8 cellular contexts compared by ENCODE assay signal in genomic region chr5:172443441-172444109, GRCh38. TPM values are rescaled to one million over a fixed set of nuclear protein-coding genes. Genes with fewer than 3 reads are reported as not detected.
A peak's percentile ranks its signal among the peaks of the same experiment; 100 is the strongest.
DNase-seq lines count a peak whose midpoint lies in the region; ATAC-seq and TF ChIP-seq lines count a peak whose summit lies in the region.

No MANE protein-coding gene starts in this region.

- no peaks in the 10 kb centered on the region for H3F3A ChIP-seq in Loucy (ENCODE audit: low read depth)

- WGBS in sigmoid colon, 2 donors = 31 to 53% methylated on average over 10 of the region's 10 CpGs

- no peak for TF ChIP-seq POLR2A in sigmoid colon (IDR thresholded peaks at IDR 0.05)

- H3K36me3 ChIP-seq in Loucy (ENCODE audit: insufficient read depth, low read length) = no peaks in the 10 kb centered on the region
- H3K36me3 ChIP-seq in sigmoid colon = no peaks in the 10 kb centered on the region

- H3K27me3 ChIP-seq in Loucy (ENCODE audit: insufficient read depth, low read length, poor library complexity, severe bottlenecking) (no peaks in the 10 kb centered on the region), foreskin keratinocyte (no peaks in the 10 kb centered on the region), sigmoid colon (no peaks in the 10 kb centered on the region)

- H3K4me3 ChIP-seq in AG09309 (ENCODE audit: control insufficient read depth, low read depth, low read length) (no peak overlapping the region), Loucy (ENCODE audit: low read length, poor library complexity, severe bottlenecking) (no peak overlapping the region), sigmoid colon (no peak overlapping the region)

- TF ChIP-seq CTCF in AG09309 (IDR thresholded peaks at IDR 0.05; ENCODE audit: control insufficient read depth, insufficient read depth, low read depth, low read length, missing control alignments) = no peak
- TF ChIP-seq CTCF in Loucy (conservative IDR thresholded peaks at IDR 0.05; ENCODE audit: low read length) = no peak
- no peak for TF ChIP-seq CTCF in foreskin keratinocyte (conservative IDR thresholded peaks at IDR 0.05)
- TF ChIP-seq CTCF in sigmoid colon (IDR thresholded peaks at IDR 0.05) = no peak

- H3K79me2 ChIP-seq in Loucy (ENCODE audit: insufficient read depth, low read length) = no peaks in the 10 kb centered on the region

- no peak overlapping the region for H2AFZ ChIP-seq in Loucy (ENCODE audit: low read length)

- H3K4me1 ChIP-seq in Loucy (ENCODE audit: insufficient read depth, low read length, poor library complexity, severe bottlenecking) (peaks cover 19% of the 10 kb centered on the region), foreskin keratinocyte (peaks cover 13% of the 10 kb centered on the region), sigmoid colon (peaks cover 0 to 69% (median 64%) of the 10 kb centered on the region in 4 donors)

- no peaks in the 10 kb centered on the region for H3K9me2 ChIP-seq in Loucy (replicated peaks; ENCODE audit: low read depth, low read length)

- intact Hi-C loops in sigmoid colon (cut with DNase I) = no loop called here

- no peaks in the 10 kb centered on the region for H4K20me1 ChIP-seq in Loucy (ENCODE audit: insufficient read depth, low read length, poor library complexity, severe bottlenecking)

- peak in 3 of 4 donors; percentile 41 to 94 (median 80) for TF ChIP-seq EP300 in sigmoid colon (IDR thresholded peaks at IDR 0.05)

- ATAC-seq in foreskin keratinocyte (peak; percentile 79), HG02884 (IDR thresholded peaks at IDR 0.05; ENCODE audit: unreplicated experiment) (no peak)

- H3K9me3 ChIP-seq in Loucy (ENCODE audit: insufficient read depth, low read depth, low read length) (no peaks in the 10 kb centered on the region), sigmoid colon (no peaks in the 10 kb centered on the region)

- H3K4me2 ChIP-seq in Loucy (ENCODE audit: low read depth, low read length, poor library complexity, severe bottlenecking) = peak overlapping the region; percentile 44

- H3K9ac ChIP-seq in Loucy (ENCODE audit: low read depth, low read length, poor library complexity, severe bottlenecking) = no peak overlapping the region

- H3K27ac ChIP-seq in foreskin keratinocyte (no peak overlapping the region), sigmoid colon (peak overlapping the region; percentile 73 to 95 (median 81))

- DNase-seq in AG09309 (ENCODE audit: low read depth) (peak; percentile 92), activated T-cell treated with anti-CD3 and anti-CD28 coated beads for 48 hours (ENCODE audit: low read depth) (peak; percentile 65), foreskin keratinocyte (peak; percentile 49 to 71), sigmoid colon (peak; percentile 97), SIG-M5 (lab: John Stamatoyannopoulos, UW) (no peak)
- no peak for DNase-seq in effector CD8-positive, alpha-beta T cell (lab: John Stamatoyannopoulos, UW)

RNA-seq across cellular contexts. Expression of gene SH3PXD2B, which starts 10.8 kb away (rescaled TPM):
- total RNA-seq in foreskin keratinocyte (20.9 and 29.2 TPM in 2 replicates), sigmoid colon (10 to 100 TPM; 19.3 to 45.7 (median 20.9) TPM)
- polyA plus RNA-seq in foreskin keratinocyte (16.2 and 18.1 TPM in 2 replicates), sigmoid colon (1 to 10 TPM; 3.6 to 9.2 (median 3.9) TPM)

Comparison
In these comparisons a context has a peak if more than half of its experiments do, and no peak if none do; other contexts are left out.
1. DNase-seq: peak in AG09309 (single experiment), activated T-cell treated with anti-CD3 and anti-CD28 coated beads for 48 hours (single experiment), foreskin keratinocyte (2 of 2) and sigmoid colon (single experiment); none in SIG-M5 (single experiment) and effector CD8-positive, alpha-beta T cell (single experiment).